ENCODE assay signal across 27 cellular contexts in the genomic region with DNA sequence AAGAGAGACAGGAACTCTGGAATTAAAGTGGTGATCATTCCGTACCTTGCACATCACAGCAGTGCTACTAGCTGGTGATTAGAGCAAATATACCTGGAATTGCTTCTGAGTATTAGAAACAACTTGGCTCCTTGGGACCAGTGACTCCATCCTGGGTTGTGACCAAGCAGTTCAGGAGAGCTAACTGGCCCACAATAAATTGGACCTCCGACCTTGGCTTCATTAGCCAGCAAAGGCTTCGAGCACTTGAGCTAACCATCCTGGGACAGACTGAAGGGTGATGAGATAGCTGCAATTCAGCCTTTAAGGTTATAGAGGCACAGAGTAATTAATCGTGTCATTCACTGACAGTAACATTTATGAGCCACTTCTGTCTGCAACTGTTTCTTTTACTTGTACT.
DNase-seq lines count a peak whose midpoint lies in the region; ATAC-seq, FAIRE-seq and TF ChIP-seq lines count a peak whose summit lies in the region.
"Had no signal": no experiment of that assay in that cellular context is flagged by ENCODE, and none has a peak within 500 bp of the region (broad histone marks: within the 10 kb centered on the region; RNA-seq: fewer than 3 reads in every experiment).

No MANE protein-coding gene starts in this region.

- H3K56ac ChIP-seq in H1 (replicated peaks; ENCODE audit: insufficient read length, low read depth, low read length), result no peak overlapping the region

- H3K4me3 ChIP-seq in SK-N-MC (no peak overlapping the region), H1 (ENCODE audit: extremely low read depth in 1 of 4, insufficient read depth in 2 of 4, low read depth in 3 of 4, low read length in 4 of 4) (no peak overlapping the region), smooth muscle cell (no peak overlapping the region)
- H3K4me3 ChIP-seq: BLaER1 had no signal

- no peaks in the 10 kb centered on the region for H3K23me2 ChIP-seq in H1 (ENCODE audit: low read depth, low read length)

- H3K27ac ChIP-seq in SK-N-MC (peak overlapping the region; percentile 85; the same call in 1 of the 2 replicates), H1 (ENCODE audit: low read depth, low read length) (no peak overlapping the region), smooth muscle cell (ENCODE audit: low read depth) (no peak overlapping the region)
- H3K27ac ChIP-seq: BLaER1 had no signal

- no peaks in the 10 kb centered on the region; a peak in 1 of 7 replicates for H3K27me3 ChIP-seq in H1 (replicated peaks in 1 of 4; ENCODE audit: control insufficient read depth in 3 of 4, extremely low read depth in 1 of 4, insufficient read depth in 3 of 4, low read length in 3 of 4)
- H3K27me3 ChIP-seq in smooth muscle cell (ENCODE audit: low read depth), result no peaks in the 10 kb centered on the region
- H3K27me3 ChIP-seq: BE2C, BLaER1 had no signal

- H3K9me3 Mint-ChIP-seq in activated naive CD8-positive, alpha-beta T cell treated with anti-CD3 and anti-CD28 coated beads, Interleukin-2, amount 50 U/mL, for 24 hours, result peaks cover 11% of the 10 kb centered on the region

- H3K79me2 ChIP-seq in H1 (ENCODE audit: control insufficient read depth in 1 of 2, insufficient read depth in 2 of 2, low read length in 2 of 2) (no peaks in the 10 kb centered on the region), smooth muscle cell (ENCODE audit: low read depth) (no peaks in the 10 kb centered on the region)

- peak overlapping the region; percentile 44 for H3K4ac ChIP-seq in H1 (replicated peaks; ENCODE audit: insufficient read length, low read depth, low read length)

- no peak overlapping the region for H3K4me3 Mint-ChIP-seq in activated naive CD8-positive, alpha-beta T cell treated with anti-CD3 and anti-CD28 coated beads, Interleukin-2, amount 50 U/mL, for 24 hours
- H3K4me3 Mint-ChIP-seq: CD14-positive monocyte; CD4-positive, alpha-beta memory T cell; CD4-positive, CD25-positive, alpha-beta regulatory T cell; CD8-positive, alpha-beta memory T cell had no signal

- no peak overlapping the region for H2AFZ ChIP-seq in H1 (ENCODE audit: low read length)
- peak overlapping the region; percentile 44 for H2AFZ ChIP-seq in smooth muscle cell (ENCODE audit: low read depth)

- H3K9ac ChIP-seq in SK-N-MC (ENCODE audit: insufficient read length), result no peak overlapping the region
- H3K9ac ChIP-seq in H1 (replicated peaks in 1 of 4; ENCODE audit: extremely low read depth in 1 of 4, low read depth in 3 of 4, low read length in 3 of 4), result no peak overlapping the region
- H3K9ac ChIP-seq in smooth muscle cell (ENCODE audit: low read depth), result no peak overlapping the region
- H3K9ac ChIP-seq: BLaER1 had no signal

- H3K27me3 Mint-ChIP-seq in activated naive CD8-positive, alpha-beta T cell treated with anti-CD3 and anti-CD28 coated beads, Interleukin-2, amount 50 U/mL, for 24 hours, result peaks cover 2% of the 10 kb centered on the region
- H3K27me3 Mint-ChIP-seq: CD4-positive, alpha-beta memory T cell; CD4-positive, CD25-positive, alpha-beta regulatory T cell; CD8-positive, alpha-beta memory T cell had no signal

- H3K36me3 Mint-ChIP-seq in activated naive CD8-positive, alpha-beta T cell treated with anti-CD3 and anti-CD28 coated beads, Interleukin-2, amount 50 U/mL, for 24 hours (ENCODE audit: low read depth), result no peaks in the 10 kb centered on the region
- H3K36me3 Mint-ChIP-seq: CD14-positive monocyte; CD4-positive, alpha-beta memory T cell; CD4-positive, CD25-positive, alpha-beta regulatory T cell; CD8-positive, alpha-beta memory T cell had no signal

- no peak overlapping the region for H2BK20ac ChIP-seq in H1 (ENCODE audit: low read length)

- H4K20me1 ChIP-seq in H1 (replicated peaks in 1 of 2; ENCODE audit: control insufficient read depth in 1 of 2, insufficient read depth in 2 of 2, low read length in 2 of 2) (no peaks in the 10 kb centered on the region), smooth muscle cell (ENCODE audit: low read depth) (no peaks in the 10 kb centered on the region)
- H4K20me1 ChIP-seq: BLaER1 had no signal

- H2BK15ac ChIP-seq in H1 (ENCODE audit: low read length), result no peak overlapping the region

- whole genome bisulfite sequencing in H1 (ENCODE audit: extremely low coverage in 1 of 2, insufficient coverage in 1 of 2, insufficient read length in 1 of 2, insufficient replicate concordance in 2 of 2, low coverage in 1 of 2, low lambda C conversion rate in 2 of 2, missing lambda C conversion rate in 1 of 2), 2 experiments, result 97% methylated on average over 4 of the region's 4 CpGs; no CpG with 5 or more reads in 1 of the 2 experiments
- WGBS in smooth muscle cell (ENCODE audit: low lambda C conversion rate), result 82% methylated on average over 4 of the region's 4 CpGs

- no peak overlapping the region for H4K8ac ChIP-seq in H1 (ENCODE audit: extremely low read depth, insufficient read depth, low read length)

- no peaks in the 10 kb centered on the region for H3K79me1 ChIP-seq in H1 (ENCODE audit: low read depth, low read length)

- H3K9me3 ChIP-seq in SK-N-MC (ENCODE audit: low read depth, low read length) (no peaks in the 10 kb centered on the region), H1 (ENCODE audit: insufficient read depth in 2 of 2, low read depth in 1 of 2, low read length in 1 of 2) (no peaks in the 10 kb centered on the region), smooth muscle cell (replicated peaks; ENCODE audit: low read depth) (no peaks in the 10 kb centered on the region)
- H3K9me3 ChIP-seq: BE2C had no signal

- DNase-seq in SK-N-MC (ENCODE audit: low read depth, low spot score), result no peak
- DNase-seq in H1 (ENCODE audit: low read depth in 1 of 2, low spot score in 2 of 2), result no peak
- DNase-seq in left lobe of liver (ENCODE audit: low spot score), result peak; percentile 46
- DNase-seq in smooth muscle cell (lab: John Stamatoyannopoulos, UW; ENCODE audit: unreplicated experiment), result no peak
- no peak for DNase-seq in activated CD4-positive, alpha-beta T cell treated with anti-CD3 and anti-CD28 coated beads for 1 hour
- DNase-seq in GM10248 (ENCODE audit: extremely low spot score), result no peak
- DNase-seq in activated naive CD8-positive, alpha-beta T cell treated with anti-CD3 and anti-CD28 coated beads, Interleukin-2, amount 50 U/mL, for 24 hours, result no peak
- DNase-seq: 8988T; ACHN; BE2C; C1 segment of cervical spinal cord; CD4-positive, alpha-beta memory T cell; CD4-positive, CD25-positive, alpha-beta regulatory T cell; CD8-positive, alpha-beta memory T cell; COR-L47; DMS 273 treated with DMSO at 0.1 percent for 48 hours; DMS153; DMS53; DMS79; DND-41; EL; GDM1 had no signal

- H3K36me3 ChIP-seq in SK-N-MC (ENCODE audit: insufficient read depth, low read length) (no peaks in the 10 kb centered on the region), H1 (ENCODE audit: control insufficient read depth in 2 of 4, insufficient read depth in 4 of 4, low read length in 3 of 4) (no peaks in the 10 kb centered on the region), smooth muscle cell (ENCODE audit: low read depth) (no peaks in the 10 kb centered on the region)
- H3K36me3 ChIP-seq: BE2C, BLaER1 had no signal

- TF ChIP-seq CTCF in H1 (IDR thresholded peaks at IDR 0.05; ENCODE audit: control extremely low read depth in 1 of 3, insufficient read depth in 1 of 3, low read depth in 1 of 3, low read length in 3 of 3), result no peak
- TF ChIP-seq CTCF in smooth muscle cell (IDR thresholded peaks at IDR 0.05; ENCODE audit: borderline replicate concordance, insufficient read depth, poor library complexity, severe bottlenecking), result no peak
- no peak for TF ChIP-seq CTCF in GM10248 (IDR thresholded peaks at IDR 0.05; ENCODE audit: control extremely low read depth, extremely low read depth, low read depth, missing control alignments)

- no peak overlapping the region for H2BK12ac ChIP-seq in H1 (ENCODE audit: low read depth, low read length)

- no peak overlapping the region for H2BK120ac ChIP-seq in H1 (replicated peaks; ENCODE audit: low read depth, low read length)

- H3K27ac Mint-ChIP-seq in activated naive CD8-positive, alpha-beta T cell treated with anti-CD3 and anti-CD28 coated beads, Interleukin-2, amount 50 U/mL, for 24 hours, result no peak overlapping the region
- H3K27ac Mint-ChIP-seq: CD14-positive monocyte; CD4-positive, alpha-beta memory T cell; CD4-positive, CD25-positive, alpha-beta regulatory T cell; CD8-positive, alpha-beta memory T cell had no signal

- H3K4me2 ChIP-seq in H1 (ENCODE audit: insufficient read depth in 1 of 2, low read depth in 2 of 2, low read length in 2 of 2) (no peak overlapping the region), smooth muscle cell (no peak overlapping the region)
- H3K4me2 ChIP-seq: BLaER1 had no signal

- H3F3A ChIP-seq in smooth muscle cell (ENCODE audit: low read depth), result peaks cover 6% of the 10 kb centered on the region

- no peak overlapping the region for H3K18ac ChIP-seq in H1 (ENCODE audit: extremely low read depth, low read length)

- FAIRE-seq in H1 (lab: Jason Lieb, UNC), result no peak
- FAIRE-seq: A204.1, GM12891, GM19239 had no signal

- H2BK5ac ChIP-seq in H1 (ENCODE audit: low read depth, low read length), result no peak overlapping the region

- CTCF ChIA-PET in H1 (lab: Charles Lee; ENCODE audit: partially characterized antibody), result interaction anchor here (1.6 kb wide), 1 partner anchor 278 kb away, joined by 3 read pairs; no protein-coding TSS in a partner anchor
- CTCF ChIA-PET in GM10248 (lab: Yijun Ruan, JAX), result interaction anchor here (1.6 kb wide), 1 partner anchor 15 kb away, joined by 4 read pairs; no protein-coding TSS in a partner anchor

- ATAC-seq in left lobe of liver, result peak; percentile 59
- no peak for ATAC-seq in activated naive CD8-positive, alpha-beta T cell treated with anti-CD3 and anti-CD28 coated beads, Interleukin-2, amount 50 U/mL, for 24 hours

- no peak overlapping the region for H2AK5ac ChIP-seq in H1 (ENCODE audit: low read depth, low read length)

- H3K4me1 ChIP-seq in H1 (replicated peaks in 1 of 4; ENCODE audit: control insufficient read depth in 3 of 4, insufficient read depth in 4 of 4, low read length in 3 of 4) (peaks cover 0 to 6% (median 0%) of the 10 kb centered on the region in 4 experiments; a peak in 1 of 7 replicates), smooth muscle cell (ENCODE audit: low read depth) (no peaks in the 10 kb centered on the region)
- H3K4me1 ChIP-seq: BE2C, BLaER1 had no signal

- no peak overlapping the region for H3K14ac ChIP-seq in H1 (ENCODE audit: insufficient read length)

- POLR2A ChIA-PET in H1 (lab: Charles Lee; ENCODE audit: partially characterized antibody), result no interaction called here
- POLR2A ChIA-PET in GM10248 (lab: Yijun Ruan, JAX), result no interaction called here

- no peaks in the 10 kb centered on the region for H3K4me1 Mint-ChIP-seq in activated naive CD8-positive, alpha-beta T cell treated with anti-CD3 and anti-CD28 coated beads, Interleukin-2, amount 50 U/mL, for 24 hours
- H3K4me1 Mint-ChIP-seq: CD14-positive monocyte; CD4-positive, alpha-beta memory T cell; CD4-positive, CD25-positive, alpha-beta regulatory T cell; CD8-positive, alpha-beta memory T cell had no signal

- no peak overlapping the region for H4K5ac ChIP-seq in H1 (ENCODE audit: insufficient read length, low read depth, low read length)

- no peak for TF ChIP-seq RAD21 in H1 (IDR thresholded peaks at IDR 0.05 in 1 of 2, conservative IDR thresholded peaks at IDR 0.05 in 1 of 2; ENCODE audit: low read depth in 2 of 2, low read length in 2 of 2)

- TF ChIP-seq POLR2A in H1 (IDR thresholded peaks at IDR 0.05; ENCODE audit: control extremely low read depth in 1 of 2, low read depth in 2 of 2, low read length in 2 of 2), result no peak

- no peak for TF ChIP-seq EP300 in H1 (IDR thresholded peaks at IDR 0.05; ENCODE audit: borderline replicate concordance in 1 of 2, low read depth in 2 of 2, low read length in 2 of 2)

- no peak overlapping the region for H3K23ac ChIP-seq in H1 (ENCODE audit: insufficient read length)

- no peak overlapping the region for H4K91ac ChIP-seq in H1 (replicated peaks; ENCODE audit: insufficient read length, low read length)
